Comparison of ENCODE assay signal across 1 cellular context in genomic region chr5:35898952-35899351, GRCh38.
TF ChIP-seq lines count a peak whose summit lies in the region.

No MANE protein-coding gene starts in this region.

TF ChIP-seq in IMR-90, 13 proteins besides CTCF, POLR2A, EP300 and RAD21:
- TF ChIP-seq NFE2L2 (IDR thresholded peaks at IDR 0.05; ENCODE audit: low read depth, low read length), result no peak
- TF ChIP-seq CHD1 (IDR thresholded peaks at IDR 0.05; ENCODE audit: low read depth, low read length), result no peak
- no peak for TF ChIP-seq RFX5 (IDR thresholded peaks at IDR 0.05; ENCODE audit: low read depth, low read length)
- TF ChIP-seq USF2 (IDR thresholded peaks at IDR 0.05; ENCODE audit: low read depth, low read length), result no peak
- no peak for TF ChIP-seq MAFK (IDR thresholded peaks at IDR 0.05; ENCODE audit: low read depth, low read length)
- TF ChIP-seq MAZ (IDR thresholded peaks at IDR 0.05; ENCODE audit: borderline replicate concordance, low read depth, low read length), result no peak
- no peak for TF ChIP-seq SMC3 (IDR thresholded peaks at IDR 0.05; ENCODE audit: low read depth, low read length)
- no peak for TF ChIP-seq FOS (IDR thresholded peaks at IDR 0.05; ENCODE audit: low read depth, low read length)
- no peak for TF ChIP-seq BHLHE40 (IDR thresholded peaks at IDR 0.05; ENCODE audit: low read depth, low read length)
- no peak for TF ChIP-seq ELK1 (IDR thresholded peaks at IDR 0.05; ENCODE audit: borderline replicate concordance, low read depth, low read length)
- TF ChIP-seq RCOR1 (IDR thresholded peaks at IDR 0.05; ENCODE audit: insufficient replicate concordance, low read length), result no peak
- TF ChIP-seq MXI1 (IDR thresholded peaks at IDR 0.05; ENCODE audit: borderline replicate concordance, low read depth, low read length), result no peak
- no peak for TF ChIP-seq CEBPB (IDR thresholded peaks at IDR 0.05; ENCODE audit: low read depth, low read length)
